In genomic region chr1:12480031-12480430, GRCh38 we compare ENCODE assay signal across 10 cellular contexts.
A peak's percentile ranks its signal among the peaks of the same experiment; 100 is the strongest.
DNase-seq lines count a peak whose midpoint lies in the region; ATAC-seq and TF ChIP-seq lines count a peak whose summit lies in the region.
"Had no signal": no experiment of that assay in that cellular context is flagged by ENCODE, and none has a peak within 500 bp of the region (broad histone marks: within the 10 kb centered on the region; RNA-seq: fewer than 3 reads in every experiment).

No MANE protein-coding gene starts in this region.

- peaks cover 56 to 72% (median 65%) of the 10 kb centered on the region in 4 donors for H3K4me1 Mint-ChIP-seq in CD4-positive, alpha-beta memory T cell
- peaks cover 27% of the 10 kb centered on the region for H3K4me1 Mint-ChIP-seq in endothelial cell (ENCODE audit: unreplicated experiment)

- peak overlapping the region in 6 of 7 donors; percentile 36 to 93 (median 76) for H3K27ac Mint-ChIP-seq in CD4-positive, alpha-beta memory T cell
- H3K27ac Mint-ChIP-seq in endothelial cell (ENCODE audit: unreplicated experiment), result no peak overlapping the region
- H3K27ac Mint-ChIP-seq: endodermal cell had no signal

- no peak overlapping the region for H3K4me3 ChIP-seq in CD4-positive, alpha-beta memory T cell (ENCODE audit: low read length in 2 of 2)
- H3K4me3 ChIP-seq in PC-9, result no peak overlapping the region
- H3K4me3 ChIP-seq in psoas muscle, result no peak overlapping the region

- H3K79me2 ChIP-seq in PC-9 (ENCODE audit: low read depth), result peaks cover 10% of the 10 kb centered on the region; the same call in 1 of the 2 replicates

- no peaks in the 10 kb centered on the region for H4K20me1 ChIP-seq in PC-9 (ENCODE audit: insufficient read depth)

- TF ChIP-seq CTCF in PC-9 (conservative IDR thresholded peaks at IDR 0.05) (no peak), psoas muscle (IDR thresholded peaks at IDR 0.05) (no peak), endothelial cell (IDR thresholded peaks at IDR 0.05; ENCODE audit: unreplicated experiment) (no peak)

- no peaks in the 10 kb centered on the region for H3K9me3 ChIP-seq in CD4-positive, alpha-beta memory T cell (ENCODE audit: control insufficient read depth in 1 of 2, low read length in 2 of 2)
- H3K9me3 ChIP-seq in PC-9 (ENCODE audit: insufficient read depth, low read depth), result 0 out of 2 replicates have a peak, but pooled peaks cover 3% of the 10 kb centered on the region
- no peaks in the 10 kb centered on the region for H3K9me3 ChIP-seq in psoas muscle

- H3K4me1 ChIP-seq in CD4-positive, alpha-beta memory T cell (ENCODE audit: insufficient read depth, low read length), result peaks cover 73% of the 10 kb centered on the region
- H3K4me1 ChIP-seq in PC-9 (replicated peaks; ENCODE audit: insufficient read depth), result peaks cover 93% of the 10 kb centered on the region
- H3K4me1 ChIP-seq in psoas muscle, result peaks cover 74% of the 10 kb centered on the region

- no peaks in the 10 kb centered on the region for H3K27me3 Mint-ChIP-seq in CD4-positive, alpha-beta memory T cell
- no peaks in the 10 kb centered on the region for H3K27me3 Mint-ChIP-seq in endothelial cell (ENCODE audit: unreplicated experiment)

- no peak overlapping the region for H3K27ac ChIP-seq in CD4-positive, alpha-beta memory T cell (ENCODE audit: low read depth, low read length)
- H3K27ac ChIP-seq in PC-9 (peak overlapping the region; percentile 96), epithelial cell of prostate (peak overlapping the region; percentile 68), psoas muscle (peak overlapping the region; percentile 79)

- peaks cover 81% of the 10 kb centered on the region for H3F3A ChIP-seq in PC-9 (ENCODE audit: insufficient read depth, low read depth)

- H3K4me2 ChIP-seq in PC-9, result peak overlapping the region; percentile 83

- no peak overlapping the region for H2AFZ ChIP-seq in PC-9

- no peak for DNase-seq in CD4-positive, alpha-beta memory T cell
- DNase-seq in PC-9 (no peak), epithelial cell of prostate (ENCODE audit: low read depth, low spot score) (no peak), psoas muscle (no peak), hepatic stellate cell (ENCODE audit: low spot score) (no peak), pons (ENCODE audit: low spot score) (no peak), endothelial cell (ENCODE audit: low spot score) (no peak)
- DNase-seq: endodermal cell, NCI-H1694 had no signal

- no peaks in the 10 kb centered on the region for H3K36me3 ChIP-seq in CD4-positive, alpha-beta memory T cell (ENCODE audit: insufficient read depth, low read length)
- H3K36me3 ChIP-seq in PC-9 (ENCODE audit: low read depth) (peaks cover 3% of the 10 kb centered on the region; the same call in 1 of the 2 replicates), psoas muscle (ENCODE audit: insufficient read depth in 1 of 2, low read depth in 1 of 2) (no peaks in the 10 kb centered on the region)

- H3K9me3 Mint-ChIP-seq in CD4-positive, alpha-beta memory T cell, result no peaks in the 10 kb centered on the region
- H3K9me3 Mint-ChIP-seq in endothelial cell (ENCODE audit: unreplicated experiment), result no peaks in the 10 kb centered on the region

- POLR2A ChIA-PET in CD4-positive, alpha-beta memory T cell (lab: Charles Lee; ENCODE audit: partially characterized antibody), result interaction anchor here (1.3 to 6.9 kb wide), 6 partner anchors 11 to 137 kb away, joined by 4 to 60 read pairs (median 6); partner anchors contain the start of gene DHRS3
- POLR2A ChIA-PET in PC-9 (lab: Charles Lee; ENCODE audit: unreplicated experiment), result no interaction called here

- H3K27me3 ChIP-seq in CD4-positive, alpha-beta memory T cell (ENCODE audit: insufficient read depth, low read length), result no peaks in the 10 kb centered on the region
- H3K27me3 ChIP-seq in PC-9 (ENCODE audit: insufficient read depth, low read depth) (no peaks in the 10 kb centered on the region), psoas muscle (ENCODE audit: insufficient read depth in 3 of 3, low read length in 2 of 3) (no peaks in the 10 kb centered on the region)

- CTCF ChIA-PET in CD4-positive, alpha-beta memory T cell (lab: Charles Lee; ENCODE audit: partially characterized antibody), result interaction anchor here (0.9 to 1.3 kb wide), 3 partner anchors 30 to 33 kb away, joined by 3 to 5 read pairs (median 4); no protein-coding TSS in a partner anchor
- CTCF ChIA-PET in PC-9 (lab: Charles Lee), result interaction anchor here (0.6 to 1.0 kb wide), 2 partner anchors 20 to 204 kb away, joined by 4 to 7 read pairs; no protein-coding TSS in a partner anchor

- ATAC-seq in psoas muscle (peak in 2 of 4 donors; percentile 22 to 34), HG03108 (IDR thresholded peaks at IDR 0.05; ENCODE audit: unreplicated experiment) (no peak)

- no peaks in the 10 kb centered on the region for H3K9me2 ChIP-seq in PC-9 (ENCODE audit: insufficient read depth)

- BruUV-seq in PC-9 (replicated peaks; lab: Mats Ljungman, UMichigan), result no TSS peak

- WGBS in psoas muscle, 3 donors, result 33 to 84% (median 47%) methylated on average over 3 of the region's 3 CpGs

- intact Hi-C loops in CD4-positive, alpha-beta memory T cell (cut with micrococcal nuclease), result no loop called here
- intact Hi-C loops in PC-9 (cut with micrococcal nuclease; ENCODE audit: unreplicated experiment), result loop anchor here (1.0 kb wide), 1 partner anchor 179 kb away; no protein-coding TSS in a partner anchor
- intact Hi-C loops in psoas muscle (cut with DNase I), result no loop called here

- peaks cover 7 to 19% of the 10 kb centered on the region in 2 donors for H3K36me3 Mint-ChIP-seq in CD4-positive, alpha-beta memory T cell
- H3K36me3 Mint-ChIP-seq in endothelial cell (ENCODE audit: low read depth, unreplicated experiment), result peaks cover 18% of the 10 kb centered on the region

- H3K4me3 Mint-ChIP-seq in CD4-positive, alpha-beta memory T cell, result peak overlapping the region in 4 of 8 donors; percentile 9 to 69 (median 44)
- no peak overlapping the region for H3K4me3 Mint-ChIP-seq in endothelial cell (ENCODE audit: unreplicated experiment)
- H3K4me3 Mint-ChIP-seq: endodermal cell had no signal
